Comparison of ENCODE assay signal across 36 cellular contexts in genomic region chr15:27126449-27126848, GRCh38.
DNase-seq lines count a peak whose midpoint lies in the region; ATAC-seq, FAIRE-seq and TF ChIP-seq lines count a peak whose summit lies in the region.
"Had no signal": no experiment of that assay in that cellular context is flagged by ENCODE, and none has a peak within 500 bp of the region (broad histone marks: within the 10 kb centered on the region; RNA-seq: fewer than 3 reads in every experiment).

No MANE protein-coding gene starts in this region.

- peak overlapping the region; percentile 7; the same call in 1 of the 2 replicates for H3K4me2 ChIP-seq in K562 (ENCODE audit: insufficient read depth, low read length)
- no peak overlapping the region for H3K4me2 ChIP-seq in neuronal stem cell (ENCODE audit: insufficient read depth, low read length, poor library complexity, severe bottlenecking)
- no peak overlapping the region for H3K4me2 ChIP-seq in trophoblast cell (ENCODE audit: low read length)
- H3K4me2 ChIP-seq: A549; BLaER1; BLaER1 treated with 17β-estradiol and CSF1 and Interleukin-3, amounts not matched to agents 10 nM and 100 nM had no signal

- H4K20me1 ChIP-seq in K562 (replicated peaks; ENCODE audit: control insufficient read depth, insufficient read depth, low read length), result no peaks in the 10 kb centered on the region
- H4K20me1 ChIP-seq: BLaER1; BLaER1 treated with 17β-estradiol and CSF1 and Interleukin-3, amounts not matched to agents 10 nM and 100 nM had no signal

- no peaks in the 10 kb centered on the region for H3K4me1 Mint-ChIP-seq in CD8-positive, alpha-beta memory T cell
- H3K4me1 Mint-ChIP-seq: B cell; CD14-positive monocyte; CD4-positive, alpha-beta memory T cell; CD4-positive, CD25-positive, alpha-beta regulatory T cell had no signal

- TF ChIP-seq RAD21 in K562 (CRISPR knock-in tag; conservative IDR thresholded peaks at IDR 0.05 in 1 of 2, IDR thresholded peaks at IDR 0.05 in 1 of 2), result no peak

- H3K9ac ChIP-seq in K562 (ENCODE audit: insufficient read depth in 1 of 2, low read depth in 2 of 2, low read length in 2 of 2) (peak overlapping the region in 1 of 2 experiments; percentile 69; a peak in 2 of 4 replicates), neuronal stem cell (ENCODE audit: low read depth, low read length, poor library complexity) (no peak overlapping the region), trophoblast cell (ENCODE audit: low read length) (no peak overlapping the region)
- H3K9ac ChIP-seq: BLaER1; BLaER1 treated with 17β-estradiol and CSF1 and Interleukin-3, amounts not matched to agents 10 nM and 100 nM had no signal

- H2BK12ac ChIP-seq in neuronal stem cell (ENCODE audit: low read length) (no peak overlapping the region), trophoblast cell (ENCODE audit: low read length) (no peak overlapping the region)

- TF ChIP-seq EP300 in K562 (IDR thresholded peaks at IDR 0.05; ENCODE audit: low read length) (no peak), esophagus muscularis mucosa (IDR thresholded peaks at IDR 0.05) (no peak)

- no peak overlapping the region for H3K23ac ChIP-seq in neuronal stem cell (ENCODE audit: low read depth, low read length, poor library complexity)
- no peak overlapping the region for H3K23ac ChIP-seq in trophoblast cell (ENCODE audit: low read length)

- H3K4me3 ChIP-seq in K562, result no peak overlapping the region
- no peak overlapping the region for H3K4me3 ChIP-seq in esophagus muscularis mucosa
- H3K4me3 ChIP-seq in neuronal stem cell (ENCODE audit: low read length in 2 of 2), result peak overlapping the region in 1 of 2 donors; percentile 44
- no peak overlapping the region for H3K4me3 ChIP-seq in trophoblast cell (ENCODE audit: low read depth, low read length)
- no peak overlapping the region for H3K4me3 ChIP-seq in CD8-positive, alpha-beta memory T cell (ENCODE audit: low read length)
- H3K4me3 ChIP-seq: A549; BLaER1; BLaER1 treated with 17β-estradiol and CSF1 and Interleukin-3, amounts not matched to agents 10 nM and 100 nM had no signal

- H3K14ac ChIP-seq in neuronal stem cell (ENCODE audit: low read length), result no peak overlapping the region
- H3K14ac ChIP-seq in trophoblast cell (ENCODE audit: low read length), result no peak overlapping the region

- CTCF ChIA-PET in K562 (lab: Yijun Ruan, JAX; ENCODE audit: low intra/inter-chr PET ratio), result no interaction called here
- CTCF ChIA-PET in CD8-positive, alpha-beta memory T cell (lab: Charles Lee), result no interaction called here

- intact Hi-C loops in K562 (cut with micrococcal nuclease), result loop anchor here (10.0 kb wide), 1 partner anchor 62 kb away; no protein-coding TSS in a partner anchor
- intact Hi-C loops in esophagus muscularis mucosa (cut with DNase I), result no loop called here

- H3K36me3 ChIP-seq in K562 (ENCODE audit: control insufficient read depth, insufficient read depth, low read length), result peaks cover 12% of the 10 kb centered on the region; the same call in 2 of the 3 replicates
- H3K36me3 ChIP-seq in esophagus muscularis mucosa, result no peaks in the 10 kb centered on the region
- no peaks in the 10 kb centered on the region for H3K36me3 ChIP-seq in neuronal stem cell (replicated peaks in 1 of 2; ENCODE audit: control insufficient read depth in 2 of 2, insufficient read depth in 2 of 2, low read length in 2 of 2)
- H3K36me3 ChIP-seq in trophoblast cell (ENCODE audit: control insufficient read depth in 1 of 2, insufficient read depth in 2 of 2, low read length in 2 of 2), result peaks cover 0 to 4% of the 10 kb centered on the region in 2 experiments
- H3K36me3 ChIP-seq in CD8-positive, alpha-beta memory T cell (ENCODE audit: insufficient read depth, low read length), result no peaks in the 10 kb centered on the region
- H3K36me3 ChIP-seq: BE2C; BLaER1; BLaER1 treated with 17β-estradiol and CSF1 and Interleukin-3, amounts not matched to agents 10 nM and 100 nM had no signal

- 72% methylated on average over 7 of the region's 7 CpGs for WGBS in K562 (ENCODE audit: insufficient coverage, low coverage, missing lambda C conversion rate)
- WGBS in esophagus muscularis mucosa, result 92% methylated on average over 6 of the region's 7 CpGs
- WGBS in neuronal stem cell (ENCODE audit: extremely low coverage in 2 of 2, insufficient read length in 2 of 2, insufficient replicate concordance in 1 of 2), 2 donors, result no CpG with 5 or more reads among the region's 7 CpGs
- WGBS in trophoblast cell (ENCODE audit: extremely low coverage, insufficient coverage, insufficient read length), result no CpG with 5 or more reads among the region's 7 CpGs

- H3K4ac ChIP-seq in neuronal stem cell (ENCODE audit: low read length) (no peak overlapping the region), trophoblast cell (ENCODE audit: low read depth, low read length) (no peak overlapping the region)

- no peak overlapping the region for H3K27ac ChIP-seq in K562 (ENCODE audit: extremely low read depth, low read depth, low read length)
- H3K27ac ChIP-seq in esophagus muscularis mucosa (replicated peaks in 1 of 4), result no peak overlapping the region
- H3K27ac ChIP-seq in neuronal stem cell (replicated peaks; ENCODE audit: low read length), result no peak overlapping the region
- H3K27ac ChIP-seq in trophoblast cell (ENCODE audit: low read depth, low read length), result no peak overlapping the region
- H3K27ac ChIP-seq in CD8-positive, alpha-beta memory T cell (ENCODE audit: low read depth, low read length), result no peak overlapping the region
- H3K27ac ChIP-seq: 22Rv1; A549; BLaER1; BLaER1 treated with 17β-estradiol and CSF1 and Interleukin-3, amounts not matched to agents 10 nM and 100 nM; C4-2B had no signal

- no peaks in the 10 kb centered on the region for H3K27me3 Mint-ChIP-seq in CD8-positive, alpha-beta memory T cell
- H3K27me3 Mint-ChIP-seq: B cell; CD4-positive, alpha-beta memory T cell; CD4-positive, alpha-beta T cell; CD4-positive, CD25-positive, alpha-beta regulatory T cell had no signal

- H2BK5ac ChIP-seq in neuronal stem cell (ENCODE audit: low read length) (no peak overlapping the region), trophoblast cell (ENCODE audit: low read depth, low read length, poor library complexity) (no peak overlapping the region)

- no peak overlapping the region for H3K4me3 Mint-ChIP-seq in CD8-positive, alpha-beta memory T cell
- H3K4me3 Mint-ChIP-seq: B cell; CD14-positive monocyte; CD4-positive, alpha-beta memory T cell; CD4-positive, alpha-beta T cell; CD4-positive, CD25-positive, alpha-beta regulatory T cell; CD8-positive, alpha-beta T cell had no signal

- no peaks in the 10 kb centered on the region for H3K36me3 Mint-ChIP-seq in CD8-positive, alpha-beta memory T cell
- H3K36me3 Mint-ChIP-seq: CD14-positive monocyte; CD4-positive, alpha-beta memory T cell; CD4-positive, CD25-positive, alpha-beta regulatory T cell; CD8-positive, alpha-beta T cell had no signal

- H3K27me3 ChIP-seq in K562 (ENCODE audit: control insufficient read depth in 2 of 2, insufficient read depth in 2 of 2, low read length in 2 of 2) (no peaks in the 10 kb centered on the region), esophagus muscularis mucosa (no peaks in the 10 kb centered on the region), neuronal stem cell (ENCODE audit: control insufficient read depth in 3 of 3, insufficient read depth in 3 of 3, low read depth in 1 of 3, low read length in 3 of 3) (no peaks in the 10 kb centered on the region), trophoblast cell (ENCODE audit: insufficient read depth, low read length) (no peaks in the 10 kb centered on the region)
- H3K27me3 ChIP-seq in CD8-positive, alpha-beta memory T cell (ENCODE audit: insufficient read depth, low read length, poor library complexity, severe bottlenecking), result no peaks in the 10 kb centered on the region
- H3K27me3 ChIP-seq: BE2C; BLaER1; BLaER1 treated with 17β-estradiol and CSF1 and Interleukin-3, amounts not matched to agents 10 nM and 100 nM had no signal

- no peaks in the 10 kb centered on the region for H3K79me1 ChIP-seq in neuronal stem cell (ENCODE audit: low read depth, low read length)
- peaks cover 22% of the 10 kb centered on the region for H3K79me1 ChIP-seq in trophoblast cell (ENCODE audit: low read length)

- H3K9me3 ChIP-seq in K562 (replicated peaks; ENCODE audit: control insufficient read depth, insufficient read depth, low read depth, low read length) (peaks cover 13% of the 10 kb centered on the region), esophagus muscularis mucosa (no peaks in the 10 kb centered on the region), neuronal stem cell (replicated peaks in 1 of 2; ENCODE audit: control insufficient read depth in 2 of 2, insufficient read depth in 1 of 2, low read depth in 1 of 2, low read length in 2 of 2) (no peaks in the 10 kb centered on the region), trophoblast cell (ENCODE audit: insufficient read depth, low read depth, low read length) (no peaks in the 10 kb centered on the region)
- no peaks in the 10 kb centered on the region for H3K9me3 ChIP-seq in CD8-positive, alpha-beta memory T cell (ENCODE audit: low read length)
- H3K9me3 ChIP-seq: BE2C, BLaER1, Caco-2 had no signal

- no peak overlapping the region for H2BK120ac ChIP-seq in neuronal stem cell (ENCODE audit: low read depth, low read length)
- peak overlapping the region; percentile 10 for H2BK120ac ChIP-seq in trophoblast cell (ENCODE audit: insufficient read depth, low read length, poor library complexity)

- no peak overlapping the region for H3K27ac Mint-ChIP-seq in CD8-positive, alpha-beta memory T cell
- H3K27ac Mint-ChIP-seq: B cell; CD14-positive monocyte; CD4-positive, alpha-beta memory T cell; CD4-positive, alpha-beta T cell; CD4-positive, CD25-positive, alpha-beta regulatory T cell; CD8-positive, alpha-beta T cell had no signal

- H4K91ac ChIP-seq in neuronal stem cell (ENCODE audit: low read depth, low read length, poor library complexity) (no peak overlapping the region), trophoblast cell (ENCODE audit: low read depth, low read length) (no peak overlapping the region)

- H3K79me2 ChIP-seq in K562 (ENCODE audit: control insufficient read depth, insufficient read depth, low read length) (peaks cover 84% of the 10 kb centered on the region), trophoblast cell (ENCODE audit: control insufficient read depth, insufficient read depth, low read length, poor library complexity) (peaks cover 4% of the 10 kb centered on the region)

- no peak overlapping the region for H3K18ac ChIP-seq in neuronal stem cell (ENCODE audit: low read length)
- H3K18ac ChIP-seq in trophoblast cell (ENCODE audit: low read length), result no peak overlapping the region

- H2AK5ac ChIP-seq in neuronal stem cell (ENCODE audit: low read depth, low read length) (peak overlapping the region; percentile 24), trophoblast cell (ENCODE audit: low read length) (peak overlapping the region; percentile 40)

- POLR2A ChIA-PET in K562 (lab: Yijun Ruan, JAX), result interaction anchor here (0.9 kb wide), 1 partner anchor 9 kb away, joined by 3 read pairs; no protein-coding TSS in a partner anchor
- POLR2A ChIA-PET in CD8-positive, alpha-beta memory T cell (lab: Charles Lee), result no interaction called here

- no peak for ATAC-seq in K562
- no peak for ATAC-seq in GM18907 (IDR thresholded peaks at IDR 0.05; ENCODE audit: unreplicated experiment)
- ATAC-seq in HG02973 (IDR thresholded peaks at IDR 0.05; ENCODE audit: unreplicated experiment), result no peak
- ATAC-seq in HG02884 (IDR thresholded peaks at IDR 0.05; ENCODE audit: unreplicated experiment), result no peak
- ATAC-seq: A549; CD8-positive, alpha-beta T cell had no signal

- no TSS peak for BruUV-seq in K562 (replicated peaks; lab: Mats Ljungman, UMichigan)

- no peak overlapping the region for H4K12ac ChIP-seq in trophoblast cell (ENCODE audit: low read depth, low read length)

- H2AFZ ChIP-seq in K562 (ENCODE audit: low read depth, low read length) (no peak overlapping the region), neuronal stem cell (ENCODE audit: low read length) (no peak overlapping the region), trophoblast cell (ENCODE audit: insufficient read depth, low read length, poor library complexity) (no peak overlapping the region)

- FAIRE-seq in K562 (lab: Jason Lieb, UNC), result no peak
- FAIRE-seq: A204.1, A549, D721Med had no signal

- H3K9me1 ChIP-seq in K562 (ENCODE audit: control insufficient read depth, insufficient read depth, low read length), result no peaks in the 10 kb centered on the region

- TF ChIP-seq CTCF in K562 (IDR thresholded peaks at IDR 0.05 in 2 of 3, conservative IDR thresholded peaks at IDR 0.05 in 1 of 3; ENCODE audit: insufficient read depth in 2 of 3, low read depth in 1 of 3, low read length in 3 of 3) (no peak), esophagus muscularis mucosa (IDR thresholded peaks at IDR 0.05) (no peak)

- TF ChIP-seq POLR2A in K562 (conservative IDR thresholded peaks at IDR 0.05), result no peak
- no peak for TF ChIP-seq POLR2A in esophagus muscularis mucosa (IDR thresholded peaks at IDR 0.05; ENCODE audit: low read depth)

- in situ Hi-C loops in K562 (cut with MboI), result no loop called here

- H3K4me1 ChIP-seq in K562 (replicated peaks in 1 of 2; ENCODE audit: control insufficient read depth in 2 of 2, insufficient read depth in 2 of 2, low read length in 2 of 2) (peaks cover 26 to 61% of the 10 kb centered on the region in 2 experiments; a peak in 4 of 5 replicates), esophagus muscularis mucosa (no peaks in the 10 kb centered on the region), neuronal stem cell (ENCODE audit: control insufficient read depth in 2 of 2, insufficient read depth in 1 of 2, low read depth in 1 of 2, low read length in 2 of 2) (peaks cover 0 to 4% of the 10 kb centered on the region in 2 donors), trophoblast cell (ENCODE audit: control insufficient read depth in 1 of 2, insufficient read depth in 2 of 2, low read length in 2 of 2) (peaks cover 17 to 21% of the 10 kb centered on the region in 2 experiments)
- H3K4me1 ChIP-seq in CD8-positive, alpha-beta memory T cell (ENCODE audit: insufficient read depth, low read length), result no peaks in the 10 kb centered on the region
- H3K4me1 ChIP-seq: A549; BLaER1; BLaER1 treated with 17β-estradiol and CSF1 and Interleukin-3, amounts not matched to agents 10 nM and 100 nM; Caco-2 had no signal

- H3K9me3 Mint-ChIP-seq in CD8-positive, alpha-beta memory T cell, result peaks cover 4 to 18% (median 6%) of the 10 kb centered on the region in 5 donors

- H4K8ac ChIP-seq in neuronal stem cell (ENCODE audit: low read depth, low read length), result no peak overlapping the region
- no peak overlapping the region for H4K8ac ChIP-seq in trophoblast cell (ENCODE audit: low read depth, low read length)

- DNase-seq in K562 (ENCODE audit: extremely low read depth in 1 of 4, low spot score in 3 of 4) (no peak), esophagus muscularis mucosa (ENCODE audit: extremely low spot score) (peak; percentile 86), neuronal stem cell (ENCODE audit: low spot score) (no peak), trophoblast cell (no peak)
- DNase-seq in CD8-positive, alpha-beta memory T cell, result no peak
- DNase-seq: 8988T; ACHN; AML-193; BE2C; C1 segment of cervical spinal cord; Caco-2; Calu3; CD4-positive, alpha-beta memory T cell; CD4-positive, alpha-beta T cell; CD4-positive, CD25-positive, alpha-beta regulatory T cell; CD8-positive, alpha-beta T cell; COR-L47; DMS 273 treated with DMSO at 0.1 percent for 48 hours; DMS153; DMS53; DMS79; DMS79 treated with DMSO at 0.1 percent for 48 hours; DND-41; EL had no signal

- H2BK15ac ChIP-seq in neuronal stem cell (ENCODE audit: low read length), result peak overlapping the region; percentile 30
